Comparison of ENCODE assay signal across 16 cellular contexts in the genomic region with DNA sequence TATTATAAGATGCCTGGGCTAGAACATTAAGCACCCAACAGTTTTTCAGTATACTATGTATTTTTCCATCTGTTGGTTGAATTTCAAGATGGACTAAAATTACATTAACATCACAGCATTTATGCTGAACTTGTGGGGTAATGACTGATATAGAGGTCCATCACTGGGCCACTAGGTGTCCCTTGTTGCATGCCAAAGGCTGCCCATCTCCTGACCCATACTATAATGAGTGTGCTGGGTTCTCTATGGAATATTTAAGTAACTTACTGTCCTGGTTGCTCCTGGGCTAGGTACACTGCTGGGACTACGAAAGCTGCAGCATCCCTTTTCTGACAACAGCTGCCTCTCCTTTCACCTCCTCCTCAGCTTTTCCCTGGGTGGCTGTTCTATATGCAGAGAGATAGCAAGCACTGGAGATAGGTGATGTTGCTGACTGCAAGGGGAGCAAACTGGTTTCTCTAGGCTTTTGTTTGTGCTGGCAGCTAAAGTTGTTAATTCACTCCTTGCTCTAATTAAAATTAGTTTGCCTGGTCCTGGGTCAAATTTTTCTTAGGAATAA.
A peak's percentile ranks its signal among the peaks of the same experiment; 100 is the strongest.
DNase-seq lines count a peak whose midpoint lies in the region; ATAC-seq, FAIRE-seq and TF ChIP-seq lines count a peak whose summit lies in the region.
"Had no signal": no experiment of that assay in that cellular context is flagged by ENCODE, and none has a peak within 500 bp of the region (broad histone marks: within the 10 kb centered on the region; RNA-seq: fewer than 3 reads in every experiment).

No MANE protein-coding gene starts in this region.

- H3K4me1 Mint-ChIP-seq in type B pancreatic cell (ENCODE audit: unreplicated experiment) = no peaks in the 10 kb centered on the region

- CTCF ChIA-PET in GM12878 (lab: Yijun Ruan, JAX) = interaction anchor here (0.8 kb wide), 1 partner anchor 8 kb away, joined by 3 read pairs; no protein-coding TSS in a partner anchor

- no peaks in the 10 kb centered on the region for H3K27me3 ChIP-seq in GM12878 (replicated peaks in 1 of 2; ENCODE audit: control insufficient read depth in 2 of 2, insufficient read depth in 2 of 2, low read length in 1 of 2)
- H3K27me3 ChIP-seq: transverse colon had no signal

- H3K4me3 Mint-ChIP-seq in type B pancreatic cell = no peak overlapping the region

- peaks cover 9% of the 10 kb centered on the region for H3K27me3 Mint-ChIP-seq in type B pancreatic cell

- no peak overlapping the region for H3K4me2 ChIP-seq in GM12878 (ENCODE audit: control insufficient read depth, insufficient read depth)

- no peak overlapping the region for H3K27ac Mint-ChIP-seq in type B pancreatic cell

- FAIRE-seq in GM12878 (lab: Jason Lieb, UNC) (no peak), HTR-8/SVneo (lab: Jason Lieb, UNC) (no peak)

- ATAC-seq in HG03432 (IDR thresholded peaks at IDR 0.05; ENCODE audit: unreplicated experiment) (peak; percentile 49), GM12878 (peak; percentile 63), Right ventricle myocardium superior (ENCODE audit: poor library complexity) (no peak)

- in situ Hi-C loops in GM12878 (cut with MboI) = no loop called here

- DNase-seq in NCI-H1092 treated with DMSO at 0.1 percent for 48 hours (lab: John Stamatoyannopoulos, UW) (peak; percentile 8), NCI-H1092 (lab: John Stamatoyannopoulos, UW) (no peak), GM12878 (ENCODE audit: low read depth, low spot score) (no peak), occipital lobe (lab: John Stamatoyannopoulos, UW) (peak; percentile 41), type B pancreatic cell (ENCODE audit: extremely low spot score, unreplicated experiment) (no peak), Right ventricle myocardium superior (no peak), HTR-8/SVneo (ENCODE audit: insufficient read length, low spot score) (no peak)
- DNase-seq: activated CD4-positive, CD25-positive, alpha-beta regulatory T cell; activated T-cell treated with anti-CD3 and anti-CD28 coated beads for 4 hours; DND-41; midbrain; NCI-H2081; stimulated activated CD4-positive, alpha-beta T cell treated with anti-CD3 and anti-CD28 coated beads, Interleukin-15, amount 100 ng/mL, for 24 hours; transverse colon had no signal

- no peak overlapping the region for H3K4me3 ChIP-seq in GM12878
- H3K4me3 ChIP-seq: coronary artery, transverse colon had no signal

- no peak overlapping the region for H3K9ac ChIP-seq in GM12878 (ENCODE audit: control insufficient read depth, insufficient read depth, low read length)

- intact Hi-C loops in GM12878 (cut with micrococcal nuclease; ENCODE audit: unreplicated experiment) (no loop called here), Right ventricle myocardium superior (cut with DNase I) (no loop called here)

- no peaks in the 10 kb centered on the region for H3K36me3 ChIP-seq in GM12878 (ENCODE audit: control insufficient read depth in 2 of 2, insufficient read depth in 2 of 2, low read length in 1 of 2)
- H3K36me3 ChIP-seq: transverse colon had no signal

- H4K20me1 ChIP-seq in GM12878 (ENCODE audit: control insufficient read depth, insufficient read depth) = no peaks in the 10 kb centered on the region

- RAD21 ChIA-PET in GM12878 (lab: Charles Lee; ENCODE audit: unreplicated experiment) = no interaction called here

- TF ChIP-seq CTCF in GM12878 (IDR thresholded peaks at IDR 0.05 in 2 of 3, conservative IDR thresholded peaks at IDR 0.05 in 1 of 3; ENCODE audit: control insufficient read depth in 2 of 3, extremely low read depth in 1 of 3, insufficient read depth in 1 of 3, low read depth in 3 of 3, low read length in 3 of 3) (peak in 2 of 3 experiments; percentile 8 to 25; a peak in 1 of 6 replicates), type B pancreatic cell (conservative IDR thresholded peaks at IDR 0.05) (no peak)

- H3K27ac ChIP-seq in GM12878 (ENCODE audit: control insufficient read depth, insufficient read depth) = no peak overlapping the region
- H3K27ac ChIP-seq: coronary artery, transverse colon had no signal

- 0% methylated on average over 1 of the region's 1 CpG for WGBS in GM12878 (ENCODE audit: insufficient coverage, insufficient replicate concordance, low lambda C conversion rate, missing lambda C conversion rate)

- no peak overlapping the region for H2AFZ ChIP-seq in GM12878 (ENCODE audit: control insufficient read depth, low read depth, low read length)

- TF ChIP-seq EP300 in GM12878 (IDR thresholded peaks at IDR 0.05; ENCODE audit: borderline replicate concordance in 1 of 2, control insufficient read depth in 1 of 2, low read depth in 2 of 2, low read length in 2 of 2) = no peak

- H3K9me3 ChIP-seq in GM12878 (replicated peaks; ENCODE audit: control insufficient read depth, insufficient read depth, low read length) = no peaks in the 10 kb centered on the region
- H3K9me3 ChIP-seq: transverse colon had no signal

- BruUV-seq in GM12878 (replicated peaks; lab: Mats Ljungman, UMichigan) = no TSS peak

- peak; percentile 31 for TF ChIP-seq RAD21 in GM12878 (IDR thresholded peaks at IDR 0.05; ENCODE audit: insufficient read depth, low read depth, low read length)

- TF ChIP-seq POLR2A in GM12878 (IDR thresholded peaks at IDR 0.05; ENCODE audit: low read depth, low read length) = no peak

- no peaks in the 10 kb centered on the region for H3K9me3 Mint-ChIP-seq in type B pancreatic cell

- SMC1A ChIA-PET in GM12878 (lab: Charles Lee; ENCODE audit: uncharacterized antibody, unreplicated experiment) = no interaction called here

- no peaks in the 10 kb centered on the region for H3K79me2 ChIP-seq in GM12878 (ENCODE audit: control insufficient read depth, insufficient read depth, low read length)

- H3K4me1 ChIP-seq in GM12878 (ENCODE audit: control insufficient read depth, insufficient read depth, low read length) = no peaks in the 10 kb centered on the region
- H3K4me1 ChIP-seq: transverse colon had no signal

- no peaks in the 10 kb centered on the region for H3K36me3 Mint-ChIP-seq in type B pancreatic cell

- POLR2A ChIA-PET in GM12878 (lab: Charles Lee) = no interaction called here

TF ChIP-seq in GM12878, 131 proteins besides CTCF, POLR2A, EP300 and RAD21:
- no peak for TF ChIP-seq TAF1 (IDR thresholded peaks at IDR 0.05; ENCODE audit: borderline replicate concordance, low read depth, low read length)
- TF ChIP-seq, protein P1, sequence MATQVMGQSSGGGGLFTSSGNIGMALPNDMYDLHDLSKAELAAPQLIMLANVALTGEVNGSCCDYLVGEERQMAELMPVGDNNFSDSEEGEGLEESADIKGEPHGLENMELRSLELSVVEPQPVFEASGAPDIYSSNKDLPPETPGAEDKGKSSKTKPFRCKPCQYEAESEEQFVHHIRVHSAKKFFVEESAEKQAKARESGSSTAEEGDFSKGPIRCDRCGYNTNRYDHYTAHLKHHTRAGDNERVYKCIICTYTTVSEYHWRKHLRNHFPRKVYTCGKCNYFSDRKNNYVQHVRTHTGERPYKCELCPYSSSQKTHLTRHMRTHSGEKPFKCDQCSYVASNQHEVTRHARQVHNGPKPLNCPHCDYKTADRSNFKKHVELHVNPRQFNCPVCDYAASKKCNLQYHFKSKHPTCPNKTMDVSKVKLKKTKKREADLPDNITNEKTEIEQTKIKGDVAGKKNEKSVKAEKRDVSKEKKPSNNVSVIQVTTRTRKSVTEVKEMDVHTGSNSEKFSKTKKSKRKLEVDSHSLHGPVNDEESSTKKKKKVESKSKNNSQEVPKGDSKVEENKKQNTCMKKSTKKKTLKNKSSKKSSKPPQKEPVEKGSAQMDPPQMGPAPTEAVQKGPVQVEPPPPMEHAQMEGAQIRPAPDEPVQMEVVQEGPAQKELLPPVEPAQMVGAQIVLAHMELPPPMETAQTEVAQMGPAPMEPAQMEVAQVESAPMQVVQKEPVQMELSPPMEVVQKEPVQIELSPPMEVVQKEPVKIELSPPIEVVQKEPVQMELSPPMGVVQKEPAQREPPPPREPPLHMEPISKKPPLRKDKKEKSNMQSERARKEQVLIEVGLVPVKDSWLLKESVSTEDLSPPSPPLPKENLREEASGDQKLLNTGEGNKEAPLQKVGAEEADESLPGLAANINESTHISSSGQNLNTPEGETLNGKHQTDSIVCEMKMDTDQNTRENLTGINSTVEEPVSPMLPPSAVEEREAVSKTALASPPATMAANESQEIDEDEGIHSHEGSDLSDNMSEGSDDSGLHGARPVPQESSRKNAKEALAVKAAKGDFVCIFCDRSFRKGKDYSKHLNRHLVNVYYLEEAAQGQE (IDR thresholded peaks at IDR 0.05; ENCODE audit: low read depth, low read length) = no peak
- TF ChIP-seq ESRRA (IDR thresholded peaks at IDR 0.05; ENCODE audit: low read length) = no peak
- no peak for TF ChIP-seq IKZF1 (conservative IDR thresholded peaks at IDR 0.05)
- TF ChIP-seq HCFC1 (IDR thresholded peaks at IDR 0.05; ENCODE audit: low read length) = no peak

Comparison
In these comparisons a context has a peak if more than half of its experiments do, and no peak if none do; other contexts are left out.
1. DNase-seq: peak in NCI-H1092 treated with DMSO at 0.1 percent for 48 hours (single experiment) and occipital lobe (single experiment); none in NCI-H1092 (single experiment), GM12878 (single experiment), type B pancreatic cell (single experiment), Right ventricle myocardium superior (single experiment) and HTR-8/SVneo (single experiment).